ENCODE assay signal across 29 cellular contexts in genomic region chr4:6621556-6621927, GRCh38.
"Had no signal": no experiment of that assay in that cellular context is flagged by ENCODE, and none has a peak within 500 bp of the region (broad histone marks: within the 10 kb centered on the region; RNA-seq: fewer than 3 reads in every experiment).

No MANE protein-coding gene starts in this region.

- H3K27ac ChIP-seq: heart right ventricle, neural progenitor cell, ovary, psoas muscle, skin epidermis, stomach, transverse colon, uterus had no signal

- H3K27ac Mint-ChIP-seq: activated B cell treated with CpG ODN at 0.5 μM for 24 hours; activated CD4-positive, alpha-beta T cell treated with anti-CD3 and anti-CD28 coated beads for 36 hours; activated naive CD8-positive, alpha-beta T cell treated with anti-CD3 and anti-CD28 coated beads, Interleukin-2, amount 10 ng/mL, durations not matched to agents 7 days and 5 days; activated T-helper 2 cell treated with anti-CD3 and anti-CD28 coated beads, Interferon-gamma antibody, Interleukin-2, Interleukin-4, amounts not matched to agents 10 μg/mL and 5 μg/mL and 100 μg/mL, durations not matched to agents 14 hours and 24 hours and 36 hours; endodermal cell; neural progenitor cell; stimulated activated memory B cell treated with anti-CD40 and anti-IgM and Interleukin-4, amounts not matched to agents 10 μg/mL and 1 μg/mL and 100 μg/mL, for 72 hours; T-helper 1 cell treated with Interleukin-12 subunit alpha and Interleukin-12 subunit beta and Interleukin-4 antibody, amounts not matched to agents 30 μg/mL and 1 μg/mL, for 36 hours had no signal

- H3K27me3 ChIP-seq: heart right ventricle, neural progenitor cell, ovary, stomach, transverse colon, uterus had no signal

- FAIRE-seq: keratinocyte had no signal

- H3K4me3 Mint-ChIP-seq: activated B cell treated with CpG ODN at 0.5 μM for 24 hours; activated CD4-positive, alpha-beta T cell treated with anti-CD3 and anti-CD28 coated beads for 36 hours; activated naive CD8-positive, alpha-beta T cell treated with anti-CD3 and anti-CD28 coated beads, Interleukin-2, amount 10 ng/mL, durations not matched to agents 7 days and 5 days; activated T-cell treated with anti-CD3 and anti-CD28 coated beads, Interleukin-2, amount 50 U/mL, for 4 hours; endodermal cell; neural progenitor cell; stimulated activated memory B cell treated with anti-CD40 and anti-IgM and Interleukin-4, amounts not matched to agents 10 μg/mL and 1 μg/mL and 100 μg/mL, for 72 hours; T-helper 1 cell treated with Interleukin-12 subunit alpha and Interleukin-12 subunit beta and Interleukin-4 antibody, amounts not matched to agents 30 μg/mL and 1 μg/mL, for 36 hours had no signal

- H3K4me3 ChIP-seq: heart right ventricle, mucosa of descending colon, neural progenitor cell, ovary, psoas muscle, skin epidermis, stomach, transverse colon, uterus had no signal

- H3K4me2 ChIP-seq: neural progenitor cell had no signal

- ATAC-seq: activated CD4-positive, alpha-beta T cell treated with anti-CD3 and anti-CD28 coated beads for 36 hours; activated T-cell treated with anti-CD3 and anti-CD28 coated beads, Interleukin-2, amount 50 U/mL, for 4 hours; left colon; mucosa of descending colon; psoas muscle; right cardiac atrium; stimulated activated memory B cell treated with anti-CD40 and anti-IgM and Interleukin-4, amounts not matched to agents 10 μg/mL and 1 μg/mL and 100 μg/mL, for 72 hours had no signal

- H3K4me1 Mint-ChIP-seq: activated B cell treated with CpG ODN at 0.5 μM for 24 hours; activated CD4-positive, alpha-beta T cell treated with anti-CD3 and anti-CD28 coated beads for 36 hours; activated naive CD8-positive, alpha-beta T cell treated with anti-CD3 and anti-CD28 coated beads, Interleukin-2, amount 10 ng/mL, durations not matched to agents 7 days and 5 days; endodermal cell; neural progenitor cell; stimulated activated memory B cell treated with anti-CD40 and anti-IgM and Interleukin-4, amounts not matched to agents 10 μg/mL and 1 μg/mL and 100 μg/mL, for 72 hours had no signal

- H3K27me3 Mint-ChIP-seq: activated B cell treated with CpG ODN at 0.5 μM for 24 hours; activated CD4-positive, alpha-beta T cell treated with anti-CD3 and anti-CD28 coated beads for 36 hours; activated naive CD8-positive, alpha-beta T cell treated with anti-CD3 and anti-CD28 coated beads, Interleukin-2, amount 10 ng/mL, durations not matched to agents 7 days and 5 days; naive B cell; stimulated activated memory B cell treated with anti-CD40 and anti-IgM and Interleukin-4, amounts not matched to agents 10 μg/mL and 1 μg/mL and 100 μg/mL, for 72 hours had no signal

- DNase-seq: activated B cell treated with CpG ODN at 0.5 μM for 24 hours; activated CD4-positive, alpha-beta T cell treated with anti-CD3 and anti-CD28 coated beads for 36 hours; activated CD4-positive, alpha-beta T cell treated with anti-CD3 and anti-CD28 coated beads, Interleukin-2, amount 50 U/mL, for 4 hours; activated CD8-positive, alpha-beta memory T cell treated with anti-CD3 and anti-CD28 coated beads for 24 hours; activated CD8-positive, alpha-beta memory T cell treated with anti-CD3 and anti-CD28 coated beads, Interleukin-2, amount 50 U/mL, for 4 hours; activated naive CD4-positive, alpha-beta T cell; activated naive CD8-positive, alpha-beta T cell treated with anti-CD3 and anti-CD28 coated beads, Interleukin-2, amount 10 ng/mL, durations not matched to agents 7 days and 5 days; activated T-cell treated with anti-CD3 and anti-CD28 coated beads, Interleukin-2, amount 50 U/mL, for 4 hours; amniotic stem cell; cerebellar nuclear complex; cortex of kidney; endodermal cell; heart right ventricle; left colon; mesenchymal stem cell; mucosa of descending colon; naive B cell; ovary; psoas muscle; right cardiac atrium; stomach; transverse colon; uterus had no signal

- H2AFZ ChIP-seq: neural progenitor cell had no signal

- H3K36me3 ChIP-seq: neural progenitor cell, ovary, uterus had no signal

- H3K9me3 ChIP-seq: heart right ventricle, mucosa of descending colon, ovary, psoas muscle, stomach, transverse colon, uterus had no signal

- H3K4me1 ChIP-seq: heart right ventricle, neural progenitor cell, psoas muscle, stomach, transverse colon, uterus had no signal

- H3K9ac ChIP-seq: neural progenitor cell had no signal

- H3K9me3 Mint-ChIP-seq: activated B cell treated with CpG ODN at 0.5 μM for 24 hours; activated T-cell treated with anti-CD3 and anti-CD28 coated beads, Interleukin-2, amount 50 U/mL, for 4 hours; activated T-helper 2 cell treated with anti-CD3 and anti-CD28 coated beads, Interferon-gamma antibody, Interleukin-2, Interleukin-4, amounts not matched to agents 10 μg/mL and 5 μg/mL and 100 μg/mL, durations not matched to agents 14 hours and 24 hours and 36 hours; endodermal cell; neural progenitor cell; T-helper 1 cell treated with Interleukin-12 subunit alpha and Interleukin-12 subunit beta and Interleukin-4 antibody, amounts not matched to agents 30 μg/mL and 1 μg/mL, for 36 hours had no signal
